ENCODE assay signal across 23 cellular contexts in genomic region chr6:161372422-161372793, GRCh38.
"Had no signal": no experiment of that assay in that cellular context is flagged by ENCODE, and none has a peak within 500 bp of the region (broad histone marks: within the 10 kb centered on the region; RNA-seq: fewer than 3 reads in every experiment).

No MANE protein-coding gene starts in this region.

- ATAC-seq: esophagus mucosa; gastrocnemius medialis; heart right ventricle; left colon; left ventricle myocardium superior; lower lobe of right lung; natural killer cell; stimulated activated effector memory CD8-positive, alpha-beta T cell treated with anti-CD3 and anti-CD28 coated beads, Interleukin-12 subunit alpha, Interleukin-12 subunit beta, amount 100 ng/mL, for 72 hours had no signal

- H3K4me1 ChIP-seq: testis had no signal

- H3K27ac ChIP-seq: epithelial cell of prostate, gastrocnemius medialis, heart right ventricle, lower lobe of right lung, ovary, sigmoid colon, stomach, testis, tibial artery, upper lobe of left lung had no signal

- H3K27me3 ChIP-seq: gastrocnemius medialis, heart right ventricle, ovary, sigmoid colon, stomach, testis, tibial artery, upper lobe of left lung had no signal

- H3K9me3 ChIP-seq: gastrocnemius medialis, heart right ventricle, lower lobe of right lung, ovary, sigmoid colon, stomach, testis, tibial artery, upper lobe of left lung had no signal

- H3K4me3 ChIP-seq: gastrocnemius medialis, heart right ventricle, lower lobe of right lung, ovary, sigmoid colon, stomach, testis, tibial artery, upper lobe of left lung had no signal

- H3K36me3 ChIP-seq: gastrocnemius medialis, heart right ventricle, lower lobe of right lung, ovary, sigmoid colon, stomach, tibial artery, upper lobe of left lung had no signal

- DNase-seq: effector CD8-positive, alpha-beta T cell; endodermal cell; foreskin fibroblast; gastrocnemius medialis; heart right ventricle; hippocampal formation; left colon; left ventricle myocardium superior; lower lobe of right lung; natural killer cell; occipital lobe; ovary; sigmoid colon; stimulated activated CD4-positive, alpha-beta T cell treated with anti-CD3 and anti-CD28 coated beads, Interleukin-2, amount 100 ng/mL, for 24 hours; stimulated activated CD4-positive, alpha-beta T cell treated with anti-CD3 and anti-CD28 coated beads, Interleukin-4, amount 100 ng/mL, for 24 hours; stimulated activated naive CD4-positive, alpha-beta T cell treated with Interleukin-2 at 50 U/mL for 16 hours; stomach; testis; tibial artery had no signal
